ENCODE assay signal across 8 cellular contexts in genomic region chr5:16935271-16936149, GRCh38. TPM values are rescaled to one million over a fixed set of nuclear protein-coding genes. Genes with fewer than 3 reads are reported as not detected.
DNase-seq lines count a peak whose midpoint lies in the region; ATAC-seq and TF ChIP-seq lines count a peak whose summit lies in the region.

No MANE protein-coding gene starts in this region.

- H3K4me1 ChIP-seq in CD4-positive, alpha-beta memory T cell (ENCODE audit: insufficient read depth, low read length), result peaks cover 10% of the 10 kb centered on the region
- peaks cover 43% of the 10 kb centered on the region for H3K4me1 ChIP-seq in lower lobe of right lung
- H3K4me1 ChIP-seq in MM.1S (ENCODE audit: low read length), result no peaks in the 10 kb centered on the region

- CTCF ChIA-PET in CD4-positive, alpha-beta memory T cell (lab: Charles Lee; ENCODE audit: partially characterized antibody), result no interaction called here

- H3K36me3 Mint-ChIP-seq in CD4-positive, alpha-beta memory T cell, result no peaks in the 10 kb centered on the region
- H3K36me3 Mint-ChIP-seq in stimulated activated naive B cell treated with anti-CD40 and anti-IgM and Interleukin-4, amounts not matched to agents 10 μg/mL and 1 μg/mL and 100 μg/mL, for 72 hours, result peaks cover 0 to 2% of the 10 kb centered on the region in 2 donors

- peak in 4 of 5 donors; percentile 3 to 14 (median 6) for DNase-seq in CD4-positive, alpha-beta memory T cell
- DNase-seq in dermis blood vessel endothelial cell, result peak; percentile 62
- DNase-seq in lower lobe of right lung, result peak; percentile 64
- peak; percentile 8 for DNase-seq in stimulated activated naive B cell treated with anti-CD40 and anti-IgM and Interleukin-4, amounts not matched to agents 10 μg/mL and 1 μg/mL and 100 μg/mL, for 72 hours
- DNase-seq in MM.1S, result no peak

- no peak overlapping the region for H2AFZ ChIP-seq in MM.1S (ENCODE audit: low read length)

- H3F3A ChIP-seq in MM.1S (ENCODE audit: insufficient read depth, low read length), result no peaks in the 10 kb centered on the region

- H3K36me3 ChIP-seq in CD4-positive, alpha-beta memory T cell (ENCODE audit: insufficient read depth, low read length), result no peaks in the 10 kb centered on the region
- H3K36me3 ChIP-seq in lower lobe of right lung, result no peaks in the 10 kb centered on the region
- H3K36me3 ChIP-seq in MM.1S (replicated peaks; ENCODE audit: insufficient read depth, low read length), result no peaks in the 10 kb centered on the region

- H3K27me3 Mint-ChIP-seq in CD4-positive, alpha-beta memory T cell, result peaks cover 39 to 41% of the 10 kb centered on the region in 2 donors
- peaks cover 58 to 69% of the 10 kb centered on the region in 2 donors for H3K27me3 Mint-ChIP-seq in stimulated activated naive B cell treated with anti-CD40 and anti-IgM and Interleukin-4, amounts not matched to agents 10 μg/mL and 1 μg/mL and 100 μg/mL, for 72 hours

- H3K9me2 ChIP-seq in MM.1S (replicated peaks; ENCODE audit: insufficient read depth, low read length), result no peaks in the 10 kb centered on the region

- H3K4me3 Mint-ChIP-seq in CD4-positive, alpha-beta memory T cell, result peak overlapping the region; percentile 70 to 86 (median 78)
- H3K4me3 Mint-ChIP-seq in stimulated activated naive B cell treated with anti-CD40 and anti-IgM and Interleukin-4, amounts not matched to agents 10 μg/mL and 1 μg/mL and 100 μg/mL, for 72 hours, result peak overlapping the region; percentile 87 to 89

- peaks cover 4% of the 10 kb centered on the region for H3K27me3 ChIP-seq in CD4-positive, alpha-beta memory T cell (ENCODE audit: insufficient read depth, low read length)
- no peaks in the 10 kb centered on the region for H3K27me3 ChIP-seq in lower lobe of right lung (ENCODE audit: low read depth)
- no peaks in the 10 kb centered on the region for H3K27me3 ChIP-seq in MM.1S (replicated peaks; ENCODE audit: insufficient read depth, low read length)

- H3K4me3 ChIP-seq in CD4-positive, alpha-beta memory T cell (ENCODE audit: low read length in 2 of 2), result peak overlapping the region in 1 of 2 donors; percentile 46
- H3K4me3 ChIP-seq in lower lobe of right lung, result peak overlapping the region; percentile 76
- no peak overlapping the region for H3K4me3 ChIP-seq in MM.1S (ENCODE audit: low read length)

- TF ChIP-seq CTCF in lower lobe of right lung (IDR thresholded peaks at IDR 0.05) (no peak), MM.1S (IDR thresholded peaks at IDR 0.05; ENCODE audit: low read length) (no peak)

- H3K9me3 ChIP-seq in CD4-positive, alpha-beta memory T cell (ENCODE audit: control insufficient read depth in 1 of 2, low read length in 2 of 2), result no peaks in the 10 kb centered on the region
- H3K9me3 ChIP-seq in lower lobe of right lung (no peaks in the 10 kb centered on the region), MM.1S (replicated peaks; ENCODE audit: insufficient read depth, low read length) (no peaks in the 10 kb centered on the region)

- POLR2A ChIA-PET in CD4-positive, alpha-beta memory T cell (lab: Charles Lee; ENCODE audit: partially characterized antibody), result no interaction called here

- no peaks in the 10 kb centered on the region for H4K20me1 ChIP-seq in MM.1S (ENCODE audit: insufficient read depth, low read length)

- H3K27ac Mint-ChIP-seq in CD4-positive, alpha-beta memory T cell, result no peak overlapping the region
- H3K27ac Mint-ChIP-seq in stimulated activated naive B cell treated with anti-CD40 and anti-IgM and Interleukin-4, amounts not matched to agents 10 μg/mL and 1 μg/mL and 100 μg/mL, for 72 hours, result no peak overlapping the region

- H3K4me2 ChIP-seq in MM.1S (ENCODE audit: low read depth, low read length), result no peak overlapping the region

- peaks cover 0 to 10% (median 3%) of the 10 kb centered on the region in 8 donors for H3K9me3 Mint-ChIP-seq in CD4-positive, alpha-beta memory T cell
- H3K9me3 Mint-ChIP-seq in stimulated activated naive B cell treated with anti-CD40 and anti-IgM and Interleukin-4, amounts not matched to agents 10 μg/mL and 1 μg/mL and 100 μg/mL, for 72 hours, result peaks cover 4 to 11% of the 10 kb centered on the region in 2 donors

- H3K9ac ChIP-seq in MM.1S (ENCODE audit: low read length), result no peak overlapping the region

- intact Hi-C loops in CD4-positive, alpha-beta memory T cell (cut with micrococcal nuclease), result no loop called here
- intact Hi-C loops in lower lobe of right lung (cut with DNase I), result loop anchor here (10.0 kb wide), 1 partner anchor 199 kb away; no protein-coding TSS in a partner anchor

- peaks cover 8 to 25% (median 14%) of the 10 kb centered on the region in 4 donors for H3K4me1 Mint-ChIP-seq in CD4-positive, alpha-beta memory T cell
- H3K4me1 Mint-ChIP-seq in stimulated activated naive B cell treated with anti-CD40 and anti-IgM and Interleukin-4, amounts not matched to agents 10 μg/mL and 1 μg/mL and 100 μg/mL, for 72 hours, result peaks cover 11 to 30% of the 10 kb centered on the region in 2 donors

- ATAC-seq in GM19395 (IDR thresholded peaks at IDR 0.05; ENCODE audit: unreplicated experiment), result peak; percentile 64
- peak; percentile 14 for ATAC-seq in HG03520 (IDR thresholded peaks at IDR 0.05; ENCODE audit: unreplicated experiment)
- ATAC-seq in SK-N-SH treated with all-trans-retinoic acid at 6 μM for 48 hours, result peak; percentile 44
- ATAC-seq in lower lobe of right lung, result peak; percentile 39 to 55
- peak; percentile 54 for ATAC-seq in stimulated activated naive B cell treated with anti-CD40 and anti-IgM and Interleukin-4, amounts not matched to agents 10 μg/mL and 1 μg/mL and 100 μg/mL, for 72 hours (replicated peaks)

- H3K79me2 ChIP-seq in MM.1S (ENCODE audit: low read length), result no peaks in the 10 kb centered on the region

- no peak overlapping the region for H3K27ac ChIP-seq in CD4-positive, alpha-beta memory T cell (ENCODE audit: low read depth, low read length)
- H3K27ac ChIP-seq in lower lobe of right lung (peak overlapping the region; percentile 86), MM.1S (ENCODE audit: low read length) (no peak overlapping the region)

TF ChIP-seq in SK-N-SH treated with all-trans-retinoic acid at 6 μM for 48 hours, 23 proteins besides CTCF, POLR2A, EP300 and RAD21:
- no peak for TF ChIP-seq TOX (CRISPR knock-in tag; IDR thresholded peaks at IDR 0.05; ENCODE audit: borderline replicate concordance)
- TF ChIP-seq ISL1 (CRISPR knock-in tag; IDR thresholded peaks at IDR 0.05), result no peak
- no peak for TF ChIP-seq POU6F1 (CRISPR knock-in tag; IDR thresholded peaks at IDR 0.05; ENCODE audit: borderline replicate concordance, low read depth)
- TF ChIP-seq SNAI2 (CRISPR knock-in tag; IDR thresholded peaks at IDR 0.05), result no peak
- no peak for TF ChIP-seq ESRRG (CRISPR knock-in tag; IDR thresholded peaks at IDR 0.05)
- no peak for TF ChIP-seq PPARA (CRISPR knock-in tag; IDR thresholded peaks at IDR 0.05; ENCODE audit: borderline replicate concordance)
- TF ChIP-seq ZNF8 (CRISPR knock-in tag; IDR thresholded peaks at IDR 0.05), result no peak
- TF ChIP-seq ARNTL (CRISPR knock-in tag; IDR thresholded peaks at IDR 0.05; ENCODE audit: borderline replicate concordance, low read depth), result no peak
- TF ChIP-seq ZFP30 (CRISPR knock-in tag; IDR thresholded peaks at IDR 0.05), result no peak
- no peak for TF ChIP-seq BACH2 (CRISPR knock-in tag; IDR thresholded peaks at IDR 0.05; ENCODE audit: borderline replicate concordance)
- no peak for TF ChIP-seq PATZ1 (CRISPR knock-in tag; IDR thresholded peaks at IDR 0.05; ENCODE audit: borderline replicate concordance)
- TF ChIP-seq RARB (CRISPR knock-in tag; IDR thresholded peaks at IDR 0.05), result no peak
- no peak for TF ChIP-seq ZNF565 (CRISPR knock-in tag; conservative IDR thresholded peaks at IDR 0.05; ENCODE audit: low read depth)
- no peak for TF ChIP-seq GLIS3 (CRISPR knock-in tag; IDR thresholded peaks at IDR 0.05)

RNA-seq across cellular contexts. Expression of gene MYO10, which starts 0.6 kb away (rescaled TPM):
- total RNA-seq in CD4-positive, alpha-beta memory T cell, result under 1 TPM in 1 of 2 experiments, not detected in 1; 0.17 TPM
- under 1 TPM in 1 of 2 donors, not detected in 1; 0.05 TPM for polyA plus RNA-seq in CD4-positive, alpha-beta memory T cell
- 99.8 and 140 TPM in 2 replicates for total RNA-seq in dermis blood vessel endothelial cell
- 51.5 TPM for total RNA-seq in lower lobe of right lung

Comparison
In these comparisons a context has a peak if more than half of its experiments do, and no peak if none do; other contexts are left out.
1. ATAC-seq: peak in every context shown above with its lines; median percentile 64 in GM19395; 54 in stimulated activated naive B cell treated with anti-CD40 and anti-IgM and Interleukin-4, amounts not matched to agents 10 μg/mL and 1 μg/mL and 100 μg/mL, for 72 hours; 47 in lower lobe of right lung; 44 in SK-N-SH treated with all-trans-retinoic acid at 6 μM for 48 hours; 14 in HG03520.
2. RNA of gene MYO10, which starts 0.6 kb away (total RNA-seq): 99.8 to 140 TPM in dermis blood vessel endothelial cell and 51.5 TPM in lower lobe of right lung (single experiment); 0.17 TPM in CD4-positive, alpha-beta memory T cell; every median in the first group is over 10 times any median in the second.